1 cellular context compared by ENCODE assay signal in the genomic region with DNA sequence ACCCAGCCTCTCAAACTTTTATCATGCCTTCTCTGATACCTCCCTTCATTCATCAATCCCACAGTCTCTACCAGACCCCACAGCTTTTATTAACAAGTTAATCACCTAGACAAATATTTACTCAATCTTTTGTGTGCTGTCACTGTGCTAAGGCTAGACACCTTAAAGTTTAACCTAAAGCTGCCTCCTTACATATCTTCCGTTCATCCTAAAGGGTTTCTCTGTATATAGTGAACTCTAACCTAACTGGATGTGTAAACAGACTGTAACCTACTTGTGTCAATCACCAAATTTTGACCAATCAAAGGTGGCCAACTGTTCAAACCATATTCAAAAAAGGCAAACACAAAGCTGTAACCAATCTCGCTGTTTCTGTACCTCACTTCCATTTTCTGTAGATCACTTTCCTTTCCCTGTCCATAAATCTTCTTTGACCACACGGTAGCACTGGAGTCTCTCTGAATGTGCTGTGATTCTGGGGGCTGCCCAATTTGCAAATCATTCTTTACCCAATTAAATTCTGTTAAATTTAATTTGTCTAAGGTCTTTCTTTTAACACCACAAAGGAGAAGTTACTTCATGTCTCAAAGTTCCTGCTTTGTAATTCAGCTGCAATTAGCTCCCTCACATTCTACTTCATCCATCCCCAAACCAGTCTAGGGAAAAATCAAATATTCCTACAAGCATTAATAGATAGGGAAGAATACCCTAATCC.
TF ChIP-seq lines count a peak whose summit lies in the region.

No MANE protein-coding gene starts in this region.

TF ChIP-seq in IMR-90, 13 proteins besides CTCF, POLR2A, EP300 and RAD21 (continued from another document):
- TF ChIP-seq CEBPB (IDR thresholded peaks at IDR 0.05; ENCODE audit: low read depth, low read length) (no peak), BHLHE40 (IDR thresholded peaks at IDR 0.05; ENCODE audit: low read depth, low read length) (no peak), FOS (IDR thresholded peaks at IDR 0.05; ENCODE audit: low read depth, low read length) (no peak), RCOR1 (IDR thresholded peaks at IDR 0.05; ENCODE audit: insufficient replicate concordance, low read length) (no peak), MXI1 (IDR thresholded peaks at IDR 0.05; ENCODE audit: borderline replicate concordance, low read depth, low read length) (no peak), RFX5 (IDR thresholded peaks at IDR 0.05; ENCODE audit: low read depth, low read length) (no peak), NFE2L2 (IDR thresholded peaks at IDR 0.05; ENCODE audit: low read depth, low read length) (no peak)
- TF ChIP-seq, protein P1, sequence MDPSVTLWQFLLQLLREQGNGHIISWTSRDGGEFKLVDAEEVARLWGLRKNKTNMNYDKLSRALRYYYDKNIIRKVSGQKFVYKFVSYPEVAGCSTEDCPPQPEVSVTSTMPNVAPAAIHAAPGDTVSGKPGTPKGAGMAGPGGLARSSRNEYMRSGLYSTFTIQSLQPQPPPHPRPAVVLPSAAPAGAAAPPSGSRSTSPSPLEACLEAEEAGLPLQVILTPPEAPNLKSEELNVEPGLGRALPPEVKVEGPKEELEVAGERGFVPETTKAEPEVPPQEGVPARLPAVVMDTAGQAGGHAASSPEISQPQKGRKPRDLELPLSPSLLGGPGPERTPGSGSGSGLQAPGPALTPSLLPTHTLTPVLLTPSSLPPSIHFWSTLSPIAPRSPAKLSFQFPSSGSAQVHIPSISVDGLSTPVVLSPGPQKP (IDR thresholded peaks at IDR 0.05; ENCODE audit: borderline replicate concordance, low read depth, low read length) = no peak
TF ChIP-seq in IMR-90: peak in this region for 0.
